ENCODE assay signal across 32 cellular contexts in genomic region chr5:174789596-174789995, GRCh38.
"Had no signal": no experiment of that assay in that cellular context is flagged by ENCODE, and none has a peak within 500 bp of the region (broad histone marks: within the 10 kb centered on the region; RNA-seq: fewer than 3 reads in every experiment).

No MANE protein-coding gene starts in this region.

- H3K9me3 ChIP-seq: adrenal gland had no signal

- H3K27ac ChIP-seq: adrenal gland, body of pancreas, brain microvascular endothelial cell, breast epithelium, VCaP had no signal

- H3K4me1 ChIP-seq: adrenal gland, breast epithelium had no signal

- H3K36me3 ChIP-seq: adrenal gland, brain microvascular endothelial cell, breast epithelium had no signal

- DNase-seq: activated B cell treated with CpG ODN at 0.5 μM for 24 hours; activated CD4-positive, alpha-beta memory T cell treated with anti-CD3 and anti-CD28 coated beads for 36 hours; activated CD4-positive, alpha-beta T cell treated with anti-CD3 and anti-CD28 coated beads for 4 hours; activated CD4-positive, alpha-beta T cell treated with anti-CD3 and anti-CD28 coated beads, Interleukin-2, amount 10 ng/mL, durations not matched to agents 24 days and 14 days; activated CD4-positive, alpha-beta T cell treated with anti-CD3 and anti-CD28 coated beads, Interleukin-2, amount 50 U/mL, for 1 hour; activated CD4-positive, alpha-beta T cell treated with anti-CD3 and anti-CD28 coated beads, Interleukin-2, amount 50 U/mL, for 4 hours; activated CD4-positive, CD25-positive, alpha-beta regulatory T cell treated with anti-CD3 and anti-CD28 coated beads, Interleukin-2, amount 50 U/mL, for 72 hours; activated CD8-positive, alpha-beta memory T cell treated with anti-CD3 and anti-CD28 coated beads, Interleukin-2, amount 50 U/mL, for 4 hours; activated CD8-positive, alpha-beta T cell treated with anti-CD3 and anti-CD28 coated beads for 36 hours; activated effector memory CD4-positive, alpha-beta T cell treated with anti-CD3 and anti-CD28 coated beads, Interleukin-2, amount 50 U/mL, for 16 hours; activated gamma-delta T cell treated with Interleukin-2 at 50 U/mL for 16 hours; activated naive CD4-positive, alpha-beta T cell; activated naive CD4-positive, alpha-beta T cell treated with anti-CD3 and anti-CD28 coated beads for 36 hours; activated naive CD4-positive, alpha-beta T cell treated with anti-CD3 and anti-CD28 coated beads, Interleukin-2, amount 50 U/mL, for 16 hours; activated naive CD8-positive, alpha-beta T cell treated with anti-CD3 and anti-CD28 coated beads for 36 hours; activated T-cell treated with anti-CD3 and anti-CD28 coated beads for 4 hours; activated T-cell treated with anti-CD3 and anti-CD28 coated beads, Interleukin-2, amount 50 U/mL, for 1 hour; activated T-cell treated with anti-CD3 and anti-CD28 coated beads, Interleukin-2, amount 50 U/mL, for 4 hours; activated T-cell treated with anti-CD3 and anti-CD28 coated beads, Interleukin-2, amount 50 U/mL, for 72 hours; adrenal gland; amniotic stem cell; aorta; body of pancreas; brain microvascular endothelial cell; central memory CD4-positive, alpha-beta T cell; T-helper 1 cell; T-helper 2 cell; T-helper 9 cell had no signal

- H3K4me3 ChIP-seq: adrenal gland, body of pancreas, breast epithelium had no signal

- H3K27me3 ChIP-seq: body of pancreas, brain microvascular endothelial cell had no signal

- ATAC-seq: activated CD8-positive, alpha-beta T cell treated with anti-CD3 and anti-CD28 coated beads for 36 hours; activated naive CD4-positive, alpha-beta T cell treated with anti-CD3 and anti-CD28 coated beads, Interleukin-2, amount 50 U/mL, for 72 hours; activated T-cell treated with anti-CD3 and anti-CD28 coated beads, Interleukin-2, amount 50 U/mL, for 4 hours; activated T-cell treated with anti-CD3 and anti-CD28 coated beads, Interleukin-2, amount 50 U/mL, for 72 hours; activated T-helper 17 cell treated with anti-CD3 and anti-CD28 coated beads, Interleukin-2, amount 50 U/mL, for 72 hours; body of pancreas had no signal
